Comparison of ENCODE assay signal across 8 cellular contexts in the genomic region with DNA sequence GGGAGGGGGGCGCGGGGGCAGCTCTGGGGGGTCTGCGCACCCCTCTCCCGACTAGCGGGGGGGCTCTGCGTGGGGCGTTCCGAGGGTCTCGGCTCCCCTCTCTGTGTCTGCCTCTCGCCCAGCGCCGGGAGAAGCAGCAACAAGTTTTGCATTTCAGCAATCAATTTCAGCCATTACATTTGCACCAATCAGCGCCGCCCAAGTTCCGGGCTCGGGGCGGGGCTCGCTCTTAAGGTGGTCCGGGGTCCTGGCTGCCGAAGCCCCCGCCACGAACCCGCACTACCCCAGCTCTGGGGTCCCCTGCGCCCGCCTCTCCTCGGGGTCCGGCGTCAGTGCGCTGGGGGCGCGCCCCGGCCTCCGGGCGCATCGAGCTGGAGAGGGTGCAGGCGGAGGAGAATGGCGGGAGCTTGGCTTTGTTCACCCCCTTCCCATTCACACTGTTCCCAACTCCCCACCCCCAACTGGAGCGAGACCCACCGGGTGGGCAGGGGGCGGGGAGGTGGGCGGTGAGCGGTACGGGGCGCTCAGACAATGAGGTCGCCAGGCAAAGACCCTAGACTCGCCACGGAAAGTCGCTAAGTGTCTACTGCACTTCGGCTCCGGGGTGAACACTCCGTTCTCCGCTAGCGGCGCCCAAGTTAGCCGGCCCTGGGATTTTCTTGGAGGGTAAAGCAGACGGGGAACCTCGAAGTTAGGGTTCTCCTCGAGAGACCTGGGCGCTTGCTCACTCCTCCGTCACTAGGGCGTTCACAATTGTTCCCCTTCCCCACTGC. TPM values are rescaled to one million over a fixed set of nuclear protein-coding genes. Genes with fewer than 3 reads are reported as not detected.
DNase-seq lines count a peak whose midpoint lies in the region; ATAC-seq and TF ChIP-seq lines count a peak whose summit lies in the region.

A gene (minus strand): TSS at position 141 of the 773 bp plus-strand sequence. CDS start 1,213 bp downstream, outside the sequence.

- H2AFZ ChIP-seq in smooth muscle cell (ENCODE audit: low read depth) = peak within 1 kb of the TSS; percentile 87

- POLR2A ChIA-PET in activated B cell treated with CpG ODN at 0.5 μM for 24 hours (lab: Charles Lee) = no interaction called here

- CTCF ChIA-PET in activated B cell treated with CpG ODN at 0.5 μM for 24 hours (lab: Charles Lee) = no interaction called here

- H3K4me2 ChIP-seq in smooth muscle cell = peak within 1 kb of the TSS; percentile 99

- H3K36me3 Mint-ChIP-seq in activated B cell treated with CpG ODN at 0.5 μM for 24 hours (ENCODE audit: low read depth) (no peaks in the 10 kb centered on the region), chondrocyte (ENCODE audit: low read depth) (peaks cover 5% of the 10 kb centered on the region)

- H3K9me3 Mint-ChIP-seq in activated B cell treated with CpG ODN at 0.5 μM for 24 hours (no peaks in the 10 kb centered on the region), chondrocyte (ENCODE audit: low read depth) (no peaks in the 10 kb centered on the region)

- H3K4me3 ChIP-seq in kidney epithelial cell (ENCODE audit: low read depth, low read length) (peak within 1 kb of the TSS; percentile 69), smooth muscle cell (peak within 1 kb of the TSS; percentile 77)

- no peaks in the 10 kb centered on the region for H3K79me2 ChIP-seq in smooth muscle cell (ENCODE audit: low read depth)

- peak within 1 kb of the TSS; percentile 85 for H3K4me3 Mint-ChIP-seq in activated B cell treated with CpG ODN at 0.5 μM for 24 hours
- peak within 1 kb of the TSS; percentile 81 for H3K4me3 Mint-ChIP-seq in chondrocyte (ENCODE audit: unreplicated experiment)

- H3K36me3 ChIP-seq in kidney epithelial cell (ENCODE audit: control insufficient read depth, insufficient read depth, low read length) (no peaks in the 10 kb centered on the region), smooth muscle cell (ENCODE audit: low read depth) (no peaks in the 10 kb centered on the region)

- ATAC-seq in activated B cell treated with CpG ODN at 0.5 μM for 24 hours (ENCODE audit: low read depth) (peak; percentile 71), HG03095 (IDR thresholded peaks at IDR 0.05; ENCODE audit: unreplicated experiment) (no peak), HG02642 (IDR thresholded peaks at IDR 0.05; ENCODE audit: poor library complexity, unreplicated experiment) (no peak)

- peaks cover 44% of the 10 kb centered on the region for H3K27me3 ChIP-seq in kidney epithelial cell (ENCODE audit: control insufficient read depth, insufficient read depth, low read length)
- peaks cover 72% of the 10 kb centered on the region for H3K27me3 ChIP-seq in smooth muscle cell (ENCODE audit: low read depth)

- no peaks in the 10 kb centered on the region for H3K9me3 ChIP-seq in smooth muscle cell (replicated peaks; ENCODE audit: low read depth)

- WGBS in smooth muscle cell (ENCODE audit: low lambda C conversion rate) = under 1% methylated on average over 33 of the region's 61 CpGs

- peaks cover 27% of the 10 kb centered on the region for H3K27me3 Mint-ChIP-seq in activated B cell treated with CpG ODN at 0.5 μM for 24 hours
- no peaks in the 10 kb centered on the region for H3K27me3 Mint-ChIP-seq in chondrocyte (ENCODE audit: low read depth)

- H4K20me1 ChIP-seq in smooth muscle cell (ENCODE audit: low read depth) = peaks cover 34% of the 10 kb centered on the region

- no peak within 1 kb of the TSS for H3K27ac ChIP-seq in smooth muscle cell (ENCODE audit: low read depth)

- peaks cover 58% of the 10 kb centered on the region for H3K4me1 ChIP-seq in smooth muscle cell (ENCODE audit: low read depth)

- H3K9ac ChIP-seq in smooth muscle cell (ENCODE audit: low read depth) = no peak within 1 kb of the TSS

- H3K4me1 Mint-ChIP-seq in activated B cell treated with CpG ODN at 0.5 μM for 24 hours (peaks cover 12% of the 10 kb centered on the region), chondrocyte (ENCODE audit: low read depth) (peaks cover 36% of the 10 kb centered on the region)

- no peak within 1 kb of the TSS for H3K27ac Mint-ChIP-seq in activated B cell treated with CpG ODN at 0.5 μM for 24 hours
- H3K27ac Mint-ChIP-seq in chondrocyte (ENCODE audit: unreplicated experiment) = peak within 1 kb of the TSS; percentile 81

- TF ChIP-seq CTCF in activated B cell treated with CpG ODN at 0.5 μM for 24 hours (IDR thresholded peaks at IDR 0.05) = no peak
- TF ChIP-seq CTCF in chondrocyte (IDR thresholded peaks at IDR 0.05) = peak; percentile 18
- peak; percentile 2 for TF ChIP-seq CTCF in kidney epithelial cell (IDR thresholded peaks at IDR 0.05; ENCODE audit: insufficient read depth, low read length, poor library complexity, severe bottlenecking)
- TF ChIP-seq CTCF in smooth muscle cell (IDR thresholded peaks at IDR 0.05; ENCODE audit: borderline replicate concordance, insufficient read depth, poor library complexity, severe bottlenecking) = no peak

- DNase-seq in NCI-H2227 (lab: John Stamatoyannopoulos, UW; ENCODE audit: unreplicated experiment) (peak; percentile 33), NCI-H2227 treated with DMSO at 0.1 percent for 48 hours (lab: John Stamatoyannopoulos, UW) (no peak), activated B cell treated with CpG ODN at 0.5 μM for 24 hours (peak; percentile 40), chondrocyte (ENCODE audit: low spot score) (no peak), kidney epithelial cell (ENCODE audit: low read depth) (no peak), smooth muscle cell (lab: John Stamatoyannopoulos, UW; ENCODE audit: unreplicated experiment) (no peak)

- no peaks in the 10 kb centered on the region for H3F3A ChIP-seq in smooth muscle cell (ENCODE audit: low read depth)

- intact Hi-C loops in activated B cell treated with CpG ODN at 0.5 μM for 24 hours (cut with micrococcal nuclease) = loop anchor here (5.0 kb wide), 2 partner anchors 1045 to 1320 kb away; a partner anchor contains a TSS

RNA-seq across cellular contexts. Expression of the gene that starts here (rescaled TPM):
- 0.07 TPM in 1 of 2 replicates, not detected in the other for total RNA-seq in activated B cell treated with CpG ODN at 0.5 μM for 24 hours
- total RNA-seq in chondrocyte = 119 to 156 TPM (median 121 TPM) in 3 replicates
- 4.5 and 5.3 TPM in 2 replicates for total RNA-seq in kidney epithelial cell
- total RNA-seq in smooth muscle cell = 3.3 and 4.3 TPM in 2 replicates
- polyA plus RNA-seq in smooth muscle cell = 0.98 and 1.4 TPM in 2 replicates

Comparison
In these comparisons a context has a peak if more than half of its experiments do, and no peak if none do; other contexts are left out.
1. RNA of the gene that starts here (total RNA-seq): 119 to 156 TPM in chondrocyte; 4.5 to 5.3 TPM in kidney epithelial cell, 3.3 to 4.3 TPM in smooth muscle cell and 0.07 TPM in activated B cell treated with CpG ODN at 0.5 μM for 24 hours; every median in the first group is over 10 times any median in the second.
2. Peak in DNase-seq and ATAC-seq in activated B cell treated with CpG ODN at 0.5 μM for 24 hours; RNA of the gene not detected or under 1 TPM.
3. CTCF ChIP-seq: peak in chondrocyte (single experiment) and kidney epithelial cell (single experiment); none in activated B cell treated with CpG ODN at 0.5 μM for 24 hours (single experiment) and smooth muscle cell (single experiment).